In genomic region chr10:44356139-44357115, GRCh38 we compare ENCODE assay signal across 28 cellular contexts. TPM values are rescaled to one million over a fixed set of nuclear protein-coding genes. Genes with fewer than 3 reads are reported as not detected.
"Had no signal": no experiment of that assay in that cellular context is flagged by ENCODE, and none has a peak within 500 bp of the region (broad histone marks: within the 10 kb centered on the region; RNA-seq: fewer than 3 reads in every experiment).

No MANE protein-coding gene starts in this region.

- H3K27ac Mint-ChIP-seq: activated B cell treated with CpG ODN at 0.5 μM for 24 hours; activated CD4-positive, alpha-beta T cell treated with anti-CD3 and anti-CD28 coated beads for 36 hours; activated naive CD8-positive, alpha-beta T cell treated with anti-CD3 and anti-CD28 coated beads for 36 hours; activated T-cell treated with anti-CD3 and anti-CD28 coated beads, Interleukin-2, amount 50 U/mL, for 24 hours; activated T-helper 17 cell treated with anti-CD3 and anti-CD28 coated beads, Interleukin-2, amount 50 U/mL, for 72 hours; naive thymus-derived CD8-positive, alpha-beta T cell; stimulated activated memory B cell treated with anti-CD40 and anti-IgM and Interleukin-4, amounts not matched to agents 10 μg/mL and 1 μg/mL and 100 μg/mL, for 72 hours; T-helper 1 cell treated with Interleukin-12 subunit alpha and Interleukin-12 subunit beta and Interleukin-4 antibody, amounts not matched to agents 30 μg/mL and 1 μg/mL, for 36 hours had no signal

- H3K4me1 Mint-ChIP-seq: activated B cell treated with CpG ODN at 0.5 μM for 24 hours; activated CD4-positive, alpha-beta T cell treated with anti-CD3 and anti-CD28 coated beads for 36 hours; activated naive CD8-positive, alpha-beta T cell treated with anti-CD3 and anti-CD28 coated beads for 36 hours; activated T-helper 17 cell treated with anti-CD3 and anti-CD28 coated beads, Interleukin-2, amount 50 U/mL, for 72 hours; stimulated activated memory B cell treated with anti-CD40 and anti-IgM and Interleukin-4, amounts not matched to agents 10 μg/mL and 1 μg/mL and 100 μg/mL, for 72 hours had no signal

- H3K27ac ChIP-seq: cardiac muscle cell, ovary, psoas muscle, right atrium auricular region, stomach, suprapubic skin, transverse colon, vagina had no signal

- H3K4me3 ChIP-seq: cardiac muscle cell, heart right ventricle, lung, ovary, psoas muscle, right atrium auricular region, stomach, suprapubic skin, transverse colon, vagina had no signal

- H3K27me3 ChIP-seq: cardiac muscle cell, heart right ventricle, ovary, right atrium auricular region, stomach, suprapubic skin, transverse colon, vagina had no signal

- ATAC-seq: activated CD4-positive, alpha-beta T cell treated with anti-CD3 and anti-CD28 coated beads for 36 hours; activated T-helper 17 cell treated with anti-CD3 and anti-CD28 coated beads, Interleukin-2, amount 50 U/mL, for 72 hours; heart right ventricle; left lobe of liver; naive thymus-derived CD8-positive, alpha-beta T cell; stimulated activated memory B cell treated with anti-CD40 and anti-IgM and Interleukin-4, amounts not matched to agents 10 μg/mL and 1 μg/mL and 100 μg/mL, for 72 hours had no signal

- H3K36me3 Mint-ChIP-seq: activated naive CD8-positive, alpha-beta T cell treated with anti-CD3 and anti-CD28 coated beads for 36 hours; naive thymus-derived CD8-positive, alpha-beta T cell; stimulated activated memory B cell treated with anti-CD40 and anti-IgM and Interleukin-4, amounts not matched to agents 10 μg/mL and 1 μg/mL and 100 μg/mL, for 72 hours had no signal

- H3K27me3 Mint-ChIP-seq: activated B cell treated with CpG ODN at 0.5 μM for 24 hours had no signal

- H3K9me3 Mint-ChIP-seq: activated B cell treated with CpG ODN at 0.5 μM for 24 hours; activated naive CD8-positive, alpha-beta T cell treated with anti-CD3 and anti-CD28 coated beads for 36 hours; activated T-cell treated with anti-CD3 and anti-CD28 coated beads, Interleukin-2, amount 50 U/mL, for 24 hours; activated T-helper 17 cell treated with anti-CD3 and anti-CD28 coated beads, Interleukin-2, amount 50 U/mL, for 72 hours; naive thymus-derived CD8-positive, alpha-beta T cell; stimulated activated memory B cell treated with anti-CD40 and anti-IgM and Interleukin-4, amounts not matched to agents 10 μg/mL and 1 μg/mL and 100 μg/mL, for 72 hours; T-helper 1 cell treated with Interleukin-12 subunit alpha and Interleukin-12 subunit beta and Interleukin-4 antibody, amounts not matched to agents 30 μg/mL and 1 μg/mL, for 36 hours had no signal

- H3K36me3 ChIP-seq: cardiac muscle cell, ovary, right atrium auricular region, stomach, suprapubic skin, transverse colon, vagina had no signal

- DNase-seq: activated B cell treated with CpG ODN at 0.5 μM for 24 hours; activated CD4-positive, alpha-beta T cell treated with anti-CD3 and anti-CD28 coated beads for 36 hours; activated CD4-positive, alpha-beta T cell treated with anti-CD3 and anti-CD28 coated beads, Interleukin-2, amount 50 U/mL, for 4 hours; activated CD8-positive, alpha-beta memory T cell treated with anti-CD3 and anti-CD28 coated beads for 24 hours; activated CD8-positive, alpha-beta memory T cell treated with anti-CD3 and anti-CD28 coated beads, Interleukin-2, amount 50 U/mL, for 4 hours; activated naive CD4-positive, alpha-beta T cell treated with Interleukin-2 at 50 U/mL for 16 hours; activated naive CD8-positive, alpha-beta T cell treated with anti-CD3 and anti-CD28 coated beads for 36 hours; activated T-cell treated with anti-CD3 and anti-CD28 coated beads, Interleukin-2, amount 50 U/mL, for 24 hours; effector CD4-positive, alpha-beta T cell; heart right ventricle; kidney; naive thymus-derived CD8-positive, alpha-beta T cell; ovary; psoas muscle; stimulated activated CD4-positive, alpha-beta T cell treated with anti-CD3 and anti-CD28 coated beads, Interleukin-12 subunit alpha, Interleukin-12 subunit beta, amount 100 ng/mL, for 4 hours; stimulated activated CD4-positive, alpha-beta T cell treated with anti-CD3 and anti-CD28 coated beads, Interleukin-1b, Interleukin-23, amount 100 ng/mL, for 48 hours; stomach; T1000; transverse colon had no signal

- H3K9me3 ChIP-seq: heart right ventricle, ovary, psoas muscle, right atrium auricular region, stomach, suprapubic skin, transverse colon, vagina had no signal

- H3K4me3 Mint-ChIP-seq: activated B cell treated with CpG ODN at 0.5 μM for 24 hours; activated CD4-positive, alpha-beta T cell treated with anti-CD3 and anti-CD28 coated beads for 36 hours; activated naive CD8-positive, alpha-beta T cell treated with anti-CD3 and anti-CD28 coated beads for 36 hours; activated T-cell treated with anti-CD3 and anti-CD28 coated beads, Interleukin-2, amount 50 U/mL, for 24 hours; activated T-helper 17 cell treated with anti-CD3 and anti-CD28 coated beads, Interleukin-2, amount 50 U/mL, for 72 hours; naive thymus-derived CD8-positive, alpha-beta T cell; stimulated activated memory B cell treated with anti-CD40 and anti-IgM and Interleukin-4, amounts not matched to agents 10 μg/mL and 1 μg/mL and 100 μg/mL, for 72 hours; T-helper 1 cell treated with Interleukin-12 subunit alpha and Interleukin-12 subunit beta and Interleukin-4 antibody, amounts not matched to agents 30 μg/mL and 1 μg/mL, for 36 hours had no signal

- H3K4me1 ChIP-seq: psoas muscle had no signal

RNA-seq across cellular contexts. Expression of gene CXCL12, which starts 28.5 kb away (rescaled TPM):
- total RNA-seq: activated B cell treated with CpG ODN at 0.5 μM for 24 hours; activated CD4-positive, alpha-beta T cell treated with anti-CD3 and anti-CD28 coated beads for 36 hours; activated naive CD8-positive, alpha-beta T cell treated with anti-CD3 and anti-CD28 coated beads for 36 hours; naive thymus-derived CD8-positive, alpha-beta T cell had no signal
- polyA plus RNA-seq: naive thymus-derived CD8-positive, alpha-beta T cell had no signal
